In genomic region chr2:128317186-128317897, GRCh38 we compare ENCODE assay signal across 8 cellular contexts. TPM values are rescaled to one million over a fixed set of nuclear protein-coding genes. Genes with fewer than 3 reads are reported as not detected.
A peak's percentile ranks its signal among the peaks of the same experiment; 100 is the strongest.
DNase-seq lines count a peak whose midpoint lies in the region; ATAC-seq and TF ChIP-seq lines count a peak whose summit lies in the region.

No MANE protein-coding gene starts in this region.

- DNase-seq in CD8-positive, alpha-beta T cell = peak in 4 of 7 experiments; percentile 24 to 52 (median 36)
- DNase-seq in GM19240 (ENCODE audit: insufficient read length, low spot score) (peak; percentile 74), SK-N-MC (ENCODE audit: low read depth, low spot score) (no peak), ecto neural progenitor cell (ENCODE audit: low spot score) (peak; percentile 63), mucosa of gallbladder (ENCODE audit: low spot score) (peak; percentile 14), ureter (ENCODE audit: low spot score) (peak; percentile 46), NCI-H2029 treated with DMSO at 0.1 percent for 48 hours (lab: John Stamatoyannopoulos, UW) (no peak)

- H3K27ac Mint-ChIP-seq in CD8-positive, alpha-beta T cell = no peak overlapping the region

- peaks cover 39% of the 10 kb centered on the region for H3K4me1 ChIP-seq in CD8-positive, alpha-beta T cell (ENCODE audit: insufficient read depth, low read length)

- peak overlapping the region; percentile 84 for H3K9ac ChIP-seq in SK-N-MC (ENCODE audit: insufficient read length)

- ATAC-seq in CD8-positive, alpha-beta T cell = no peak
- ATAC-seq in HG03342 (IDR thresholded peaks at IDR 0.05; ENCODE audit: unreplicated experiment) = peak; percentile 50

- H3K27ac ChIP-seq in CD8-positive, alpha-beta T cell (ENCODE audit: low read depth, low read length) = no peak overlapping the region
- H3K27ac ChIP-seq in SK-N-MC = no peak overlapping the region

- H3K27me3 Mint-ChIP-seq in CD8-positive, alpha-beta T cell (ENCODE audit: low read depth) = no peaks in the 10 kb centered on the region

- no peak for TF ChIP-seq CTCF in CD8-positive, alpha-beta T cell (IDR thresholded peaks at IDR 0.05)

- H3K4me1 Mint-ChIP-seq in CD8-positive, alpha-beta T cell (ENCODE audit: low read depth) = peaks cover 46% of the 10 kb centered on the region

- H3K36me3 ChIP-seq in CD8-positive, alpha-beta T cell (ENCODE audit: insufficient read depth, low read length) = no peaks in the 10 kb centered on the region
- H3K36me3 ChIP-seq in SK-N-MC (ENCODE audit: insufficient read depth, low read length) = peaks cover 23% of the 10 kb centered on the region; the same call in 1 of the 2 replicates

- H3K27me3 ChIP-seq in CD8-positive, alpha-beta T cell (ENCODE audit: insufficient read depth, low read length) = no peaks in the 10 kb centered on the region

- peaks cover 2% of the 10 kb centered on the region for H3K36me3 Mint-ChIP-seq in CD8-positive, alpha-beta T cell

- H3K9me3 ChIP-seq in CD8-positive, alpha-beta T cell (ENCODE audit: low read length) = no peaks in the 10 kb centered on the region
- no peaks in the 10 kb centered on the region for H3K9me3 ChIP-seq in SK-N-MC (ENCODE audit: low read depth, low read length)

- CTCF ChIA-PET in CD8-positive, alpha-beta T cell (lab: Charles Lee) = no interaction called here

- H3K4me3 ChIP-seq in CD8-positive, alpha-beta T cell (ENCODE audit: low read depth, low read length) = peak overlapping the region; percentile 68
- peak overlapping the region; percentile 93 for H3K4me3 ChIP-seq in SK-N-MC

- POLR2A ChIA-PET in CD8-positive, alpha-beta T cell (lab: Charles Lee) = interaction anchor here (0.6 kb wide), 1 partner anchor 16 kb away, joined by 3 read pairs; no protein-coding TSS in a partner anchor

- no peaks in the 10 kb centered on the region for H3K9me3 Mint-ChIP-seq in CD8-positive, alpha-beta T cell

- peak overlapping the region; percentile 86 for H3K4me3 Mint-ChIP-seq in CD8-positive, alpha-beta T cell

- intact Hi-C loops in CD8-positive, alpha-beta T cell (cut with DNase I, micrococcal nuclease) = loop anchor here in 1 of 2 experiments (2.0 to 5.0 kb wide), 2 partner anchors 1561 to 1660 kb away; partner anchors contain the start of gene GYPC

RNA-seq across cellular contexts. Expression of gene HS6ST1, which starts 1.3 kb away (rescaled TPM):
- 1 to 10 TPM; 6.3 to 7.7 TPM for total RNA-seq in CD8-positive, alpha-beta T cell
- total RNA-seq in mucosa of gallbladder (90.1 TPM), ureter (56.0 TPM)

Comparison
In these comparisons a context has a peak if more than half of its experiments do, and no peak if none do; other contexts are left out.
1. DNase-seq: peak in CD8-positive, alpha-beta T cell (4 of 7), GM19240 (single experiment), ecto neural progenitor cell (single experiment), mucosa of gallbladder (single experiment) and ureter (single experiment); none in SK-N-MC (single experiment) and NCI-H2029 treated with DMSO at 0.1 percent for 48 hours (single experiment).